1 cellular context compared by ENCODE assay signal in genomic region chr3:71372369-71372768, GRCh38.
TF ChIP-seq lines count a peak whose summit lies in the region.

No MANE protein-coding gene starts in this region.

TF ChIP-seq in WTC11, 78 proteins besides CTCF, POLR2A, EP300 and RAD21 (continued from another document):
- TF ChIP-seq CBFB (CRISPR knock-in tag; IDR thresholded peaks at IDR 0.05; ENCODE audit: low read depth) (no peak), ZSCAN18 (CRISPR knock-in tag; IDR thresholded peaks at IDR 0.05) (no peak)
TF ChIP-seq in WTC11: peak in this region for 0.
